Comparison of ENCODE assay signal across 34 cellular contexts in genomic region chr5:154674029-154674428, GRCh38.
"Had no signal": no experiment of that assay in that cellular context is flagged by ENCODE, and none has a peak within 500 bp of the region (broad histone marks: within the 10 kb centered on the region; RNA-seq: fewer than 3 reads in every experiment).

No MANE protein-coding gene starts in this region.

- H3K36me3 ChIP-seq: adrenal gland, ascending aorta, brain microvascular endothelial cell, breast epithelium, cardiac muscle cell had no signal

- H3K27me3 ChIP-seq: adrenal gland, ascending aorta, body of pancreas, brain microvascular endothelial cell, breast epithelium, cardiac muscle cell had no signal

- FAIRE-seq: astrocyte, bronchial epithelial cell had no signal

- H3K9me3 ChIP-seq: adrenal gland, ascending aorta, body of pancreas had no signal

- H3K4me3 ChIP-seq: adrenal gland, ascending aorta, body of pancreas, breast epithelium, cardiac muscle cell had no signal

- H3K4me1 ChIP-seq: adrenal gland, ascending aorta, breast epithelium had no signal

- ATAC-seq: activated naive CD4-positive, alpha-beta T cell treated with anti-CD3 and anti-CD28 coated beads, Interleukin-2, amount 50 U/mL, for 72 hours; activated naive CD8-positive, alpha-beta T cell treated with anti-CD3 and anti-CD28 coated beads, Interleukin-2, amount 50 U/mL, for 24 hours; activated T-cell treated with anti-CD3 and anti-CD28 coated beads, Interleukin-2, amount 50 U/mL, for 4 hours; activated T-cell treated with anti-CD3 and anti-CD28 coated beads, Interleukin-2, amount 50 U/mL, for 72 hours; activated T-helper 17 cell treated with anti-CD3 and anti-CD28 coated beads, Interleukin-2, amount 50 U/mL, for 72 hours; body of pancreas had no signal

- H3K27ac ChIP-seq: adrenal gland, ascending aorta, body of pancreas, brain microvascular endothelial cell, breast epithelium, cardiac muscle cell had no signal

- DNase-seq: activated effector memory CD4-positive, alpha-beta T cell treated with anti-CD3 and anti-CD28 coated beads, Interleukin-2, amount 50 U/mL, for 16 hours; activated effector memory CD4-positive, alpha-beta T cell treated with Interleukin-2 at 50 U/mL for 16 hours; activated gamma-delta T cell; activated gamma-delta T cell treated with Interleukin-2 at 50 U/mL for 16 hours; activated naive CD4-positive, alpha-beta T cell; activated naive CD4-positive, alpha-beta T cell treated with anti-CD3 and anti-CD28 coated beads for 36 hours; activated naive CD4-positive, alpha-beta T cell treated with anti-CD3 and anti-CD28 coated beads, Interleukin-2, amount 10 ng/mL, durations not matched to agents 7 days and 5 days; activated naive CD4-positive, alpha-beta T cell treated with anti-CD3 and anti-CD28 coated beads, Interleukin-2, amount 50 U/mL, for 16 hours; activated naive CD4-positive, alpha-beta T cell treated with Interleukin-2 at 50 U/mL for 16 hours; activated naive CD8-positive, alpha-beta T cell treated with anti-CD3 and anti-CD28 coated beads for 36 hours; activated naive CD8-positive, alpha-beta T cell treated with anti-CD3 and anti-CD28 coated beads, Interleukin-2, amount 10 ng/mL, durations not matched to agents 7 days and 5 days; activated naive CD8-positive, alpha-beta T cell treated with anti-CD3 and anti-CD28 coated beads, Interleukin-2, amount 50 U/mL, for 24 hours; activated T-cell treated with anti-CD3 and anti-CD28 coated beads, Interleukin-2, amount 50 U/mL, for 1 hour; activated T-cell treated with anti-CD3 and anti-CD28 coated beads, Interleukin-2, amount 50 U/mL, for 24 hours; activated T-cell treated with anti-CD3 and anti-CD28 coated beads, Interleukin-2, amount 50 U/mL, for 4 hours; activated T-cell treated with anti-CD3 and anti-CD28 coated beads, Interleukin-2, amount 50 U/mL, for 48 hours; activated T-cell treated with anti-CD3 and anti-CD28 coated beads, Interleukin-2, amount 50 U/mL, for 72 hours; adrenal gland; amniotic stem cell; amygdala; anterior cingulate cortex; aorta; body of pancreas; brain microvascular endothelial cell; caudate nucleus; central memory CD4-positive, alpha-beta T cell; cerebellar nuclear complex had no signal
